1 cellular context compared by ENCODE assay signal in genomic region chr6:139257821-139258398, GRCh38.
TF ChIP-seq lines count a peak whose summit lies in the region.

No MANE protein-coding gene starts in this region.

TF ChIP-seq in K562, 482 proteins besides CTCF, POLR2A, EP300 and RAD21 (continued from another document):
- TF ChIP-seq ZNF780A (CRISPR knock-in tag; IDR thresholded peaks at IDR 0.05) (no peak), ZNF696 (CRISPR knock-in tag; conservative IDR thresholded peaks at IDR 0.05) (no peak), ZNF444 (CRISPR knock-in tag; IDR thresholded peaks at IDR 0.05) (no peak), MXI1 (IDR thresholded peaks at IDR 0.05; ENCODE audit: low read depth, low read length) (no peak)
TF ChIP-seq in K562: peak in this region for 0.
